ENCODE assay signal across 23 cellular contexts in the genomic region with DNA sequence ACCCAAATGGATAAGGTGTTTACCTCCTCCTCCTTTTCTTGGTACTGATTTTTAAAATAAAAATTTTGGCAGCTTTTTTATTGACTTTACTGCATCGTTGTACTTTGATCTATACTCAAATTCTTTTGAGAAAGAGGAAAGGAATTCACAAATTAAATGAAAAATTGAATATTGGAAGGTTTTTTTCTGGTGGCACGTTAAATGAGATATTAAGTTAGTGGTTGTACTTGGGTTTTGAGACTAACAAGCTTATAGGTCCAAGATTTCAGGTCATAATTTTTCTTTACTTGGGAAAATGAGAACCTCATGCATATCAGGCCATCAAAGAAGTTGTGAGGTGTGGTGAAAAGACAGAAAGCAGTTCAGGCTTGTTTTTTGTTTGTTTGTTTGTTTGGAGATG.
"Had no signal": no experiment of that assay in that cellular context is flagged by ENCODE, and none has a peak within 500 bp of the region (broad histone marks: within the 10 kb centered on the region; RNA-seq: fewer than 3 reads in every experiment).

No MANE protein-coding gene starts in this region.

- H3K27me3 ChIP-seq: ascending aorta, brain microvascular endothelial cell, esophagus squamous epithelium, heart right ventricle, ovary, right lobe of liver, testis had no signal

- H3K27ac Mint-ChIP-seq: activated CD4-positive, alpha-beta memory T cell treated with anti-CD3 and anti-CD28 coated beads, Interleukin-2, amount 10 ng/mL, durations not matched to agents 7 days and 5 days; activated CD4-positive, alpha-beta T cell treated with anti-CD3 and anti-CD28 coated beads, Interleukin-2, amount 10 ng/mL, durations not matched to agents 7 days and 5 days; activated naive CD4-positive, alpha-beta T cell treated with anti-CD3 and anti-CD28 coated beads, Interleukin-2, amount 10 ng/mL, durations not matched to agents 7 days and 5 days; activated naive CD8-positive, alpha-beta T cell treated with anti-CD3 and anti-CD28 coated beads, Interleukin-2, amount 10 ng/mL, durations not matched to agents 7 days and 5 days; activated T-cell treated with anti-CD3 and anti-CD28 coated beads, Interleukin-2, amount 50 U/mL, for 24 hours; naive B cell had no signal

- H3K9me3 ChIP-seq: ascending aorta, esophagus squamous epithelium, heart right ventricle, left ventricle myocardium inferior, ovary, right lobe of liver, testis had no signal

- H3K4me3 ChIP-seq: ascending aorta, esophagus squamous epithelium, heart right ventricle, left ventricle myocardium inferior, lung, ovary, right lobe of liver, testis had no signal

- DNase-seq: activated CD4-positive, alpha-beta T cell treated with anti-CD3 and anti-CD28 coated beads, Interleukin-2, amount 10 ng/mL, durations not matched to agents 7 days and 5 days; activated CD4-positive, CD25-positive, alpha-beta regulatory T cell treated with anti-CD3 and anti-CD28 coated beads, Interleukin-2, amount 50 U/mL, for 72 hours; activated gamma-delta T cell; activated naive CD8-positive, alpha-beta T cell treated with anti-CD3 and anti-CD28 coated beads, Interleukin-2, amount 10 ng/mL, durations not matched to agents 7 days and 5 days; activated T-cell treated with anti-CD3 and anti-CD28 coated beads, Interleukin-2, amount 50 U/mL, for 24 hours; cortex of kidney; esophagus squamous epithelium; foreskin melanocyte; heart right ventricle; left ventricle myocardium inferior; naive B cell; right lobe of liver; stimulated activated CD4-positive, alpha-beta T cell treated with anti-CD3 and anti-CD28 coated beads, Interleukin-2, amount 100 ng/mL, for 48 hours; T-helper 9 cell; testis had no signal

- H3K27me3 Mint-ChIP-seq: activated T-cell treated with anti-CD3 and anti-CD28 coated beads, Interleukin-2, amount 50 U/mL, for 24 hours had no signal

- ATAC-seq: heart right ventricle had no signal

- FAIRE-seq: islet of Langerhans, TTC549 had no signal

- H3K27ac ChIP-seq: ascending aorta, brain microvascular endothelial cell, heart right ventricle, left ventricle myocardium inferior, ovary, right lobe of liver, testis had no signal

- H3K9me3 Mint-ChIP-seq: activated CD4-positive, alpha-beta memory T cell treated with anti-CD3 and anti-CD28 coated beads, Interleukin-2, amount 10 ng/mL, durations not matched to agents 7 days and 5 days; activated CD4-positive, alpha-beta T cell treated with anti-CD3 and anti-CD28 coated beads, Interleukin-2, amount 10 ng/mL, durations not matched to agents 7 days and 5 days; activated naive CD4-positive, alpha-beta T cell treated with anti-CD3 and anti-CD28 coated beads, Interleukin-2, amount 10 ng/mL, durations not matched to agents 7 days and 5 days; activated naive CD8-positive, alpha-beta T cell treated with anti-CD3 and anti-CD28 coated beads, Interleukin-2, amount 10 ng/mL, durations not matched to agents 7 days and 5 days; activated T-cell treated with anti-CD3 and anti-CD28 coated beads, Interleukin-2, amount 50 U/mL, for 24 hours; naive B cell had no signal

- H3K4me3 Mint-ChIP-seq: activated CD4-positive, alpha-beta memory T cell treated with anti-CD3 and anti-CD28 coated beads, Interleukin-2, amount 10 ng/mL, durations not matched to agents 7 days and 5 days; activated CD4-positive, alpha-beta T cell treated with anti-CD3 and anti-CD28 coated beads, Interleukin-2, amount 10 ng/mL, durations not matched to agents 7 days and 5 days; activated naive CD4-positive, alpha-beta T cell treated with anti-CD3 and anti-CD28 coated beads, Interleukin-2, amount 10 ng/mL, durations not matched to agents 7 days and 5 days; activated naive CD8-positive, alpha-beta T cell treated with anti-CD3 and anti-CD28 coated beads, Interleukin-2, amount 10 ng/mL, durations not matched to agents 7 days and 5 days; activated T-cell treated with anti-CD3 and anti-CD28 coated beads, Interleukin-2, amount 50 U/mL, for 24 hours had no signal

- H3K4me1 ChIP-seq: right lobe of liver had no signal

- H3K36me3 Mint-ChIP-seq: activated naive CD4-positive, alpha-beta T cell treated with anti-CD3 and anti-CD28 coated beads, Interleukin-2, amount 10 ng/mL, durations not matched to agents 7 days and 5 days; naive B cell had no signal

- H3K36me3 ChIP-seq: ascending aorta, brain microvascular endothelial cell, esophagus squamous epithelium, heart right ventricle, left ventricle myocardium inferior, ovary, right lobe of liver had no signal
